8 cellular contexts compared by ENCODE assay signal in genomic region chr1:45490623-45491463, GRCh38. TPM values are rescaled to one million over a fixed set of nuclear protein-coding genes. Genes with fewer than 3 reads are reported as not detected.
DNase-seq lines count a peak whose midpoint lies in the region; ATAC-seq and TF ChIP-seq lines count a peak whose summit lies in the region.

Gene TESK2 (minus strand): TSS chr1:45491163. CDS start chr1:45457785, 33,378 bp downstream.

- TF ChIP-seq EP300 in upper lobe of left lung (IDR thresholded peaks at IDR 0.05) = peak in 1 of 4 donors; percentile 16

- in situ Hi-C loops in GM13976 (cut with MboI; ENCODE audit: low sequenced_read_pairs, unreplicated experiment) = loop anchor here (5.0 to 10.0 kb wide), 2 partner anchors 134 to 476 kb away; partner anchors contain the start of genes HECTD3 and UROD

- intact Hi-C loops in left cardiac atrium (cut with DNase I) (loop anchor here (2.0 to 10.0 kb wide), 4 partner anchors 129 to 479 kb away; partner anchors contain the start of genes HECTD3 (in 2 of the 2) and UROD (in 2 of the 2)), posterior cingulate gyrus (cut with DNase I) (loop anchor here (5.0 kb wide), 1 partner anchor 149 kb away; the partner anchor contains the start of genes MUTYH and TOE1)

- H4K20me1 ChIP-seq in SU-DHL-6 (ENCODE audit: low read depth, low read length) = no peaks in the 10 kb centered on the region; the same call in 1 of the 2 replicates

- peak within 1 kb of the TSS; percentile 65 for H3K9ac ChIP-seq in SU-DHL-6 (ENCODE audit: low read length)

- H3K27ac ChIP-seq in SU-DHL-6 (ENCODE audit: low read depth, low read length) (peak within 1 kb of the TSS; percentile 30; the same call in 1 of the 2 replicates), upper lobe of left lung (peak within 1 kb of the TSS; percentile 70 to 91 (median 84))

- H2AFZ ChIP-seq in SU-DHL-6 (ENCODE audit: low read depth, low read length, severe bottlenecking) = peak within 1 kb of the TSS; percentile 88

- no peaks in the 10 kb centered on the region for H3K36me3 ChIP-seq in SU-DHL-6 (ENCODE audit: low read length)
- H3K36me3 ChIP-seq in upper lobe of left lung = no peaks in the 10 kb centered on the region

- H3K27me3 ChIP-seq in SU-DHL-6 (ENCODE audit: low read length) (no peaks in the 10 kb centered on the region), upper lobe of left lung (no peaks in the 10 kb centered on the region)

- peak within 1 kb of the TSS; percentile 79 for H3K4me2 ChIP-seq in SU-DHL-6 (ENCODE audit: low read depth, low read length, poor library complexity, severe bottlenecking)

- H3K79me2 ChIP-seq in SU-DHL-6 (ENCODE audit: insufficient read depth, low read length) = no peaks in the 10 kb centered on the region

- peak in 3 of 4 donors; percentile 49 to 96 (median 94) for TF ChIP-seq POLR2A in upper lobe of left lung (IDR thresholded peaks at IDR 0.05)

- peak within 1 kb of the TSS; percentile 64 for H3K4me3 ChIP-seq in SU-DHL-6 (ENCODE audit: insufficient read depth, low read length, poor library complexity, severe bottlenecking)
- peak within 1 kb of the TSS; percentile 48 to 99 (median 82) for H3K4me3 ChIP-seq in upper lobe of left lung

- peaks cover 5 to 21% (median 9%) of the 10 kb centered on the region in 4 donors for H3K4me1 ChIP-seq in upper lobe of left lung

- TF ChIP-seq CTCF in GM13976 (IDR thresholded peaks at IDR 0.05; ENCODE audit: borderline replicate concordance, control extremely low read depth, extremely low read depth, insufficient read depth, missing control alignments) (no peak), SU-DHL-6 (IDR thresholded peaks at IDR 0.05; ENCODE audit: insufficient read depth, low read length, poor library complexity, severe bottlenecking) (no peak), upper lobe of left lung (IDR thresholded peaks at IDR 0.05) (peak in 5 of 6 experiments; percentile 12 to 74 (median 73))

- ATAC-seq in HG02840 (IDR thresholded peaks at IDR 0.05; ENCODE audit: low FRiP score, unreplicated experiment) (peak; percentile 90), left cardiac atrium (peak; percentile 98), upper lobe of left lung (ENCODE audit: low FRiP score in 2 of 2) (peak; percentile 98 to 99)

- no peaks in the 10 kb centered on the region for H3K9me3 ChIP-seq in SU-DHL-6 (ENCODE audit: insufficient read depth, low read length)
- no peaks in the 10 kb centered on the region for H3K9me3 ChIP-seq in upper lobe of left lung

- H3F3A ChIP-seq in SU-DHL-6 (ENCODE audit: insufficient read depth) = peaks cover 16% of the 10 kb centered on the region

- DNase-seq in GM13976 (ENCODE audit: low spot score) (peak; percentile 95), NCI-H1417 treated with DMSO at 0.1 percent for 48 hours (lab: John Stamatoyannopoulos, UW) (peak; percentile 99), amniotic epithelial cell (ENCODE audit: low read depth) (peak; percentile 100), left cardiac atrium (peak; percentile 95), posterior cingulate gyrus (peak; percentile 95 to 100 (median 98)), upper lobe of left lung (peak; percentile 99 to 100)

- 0 to 1% methylated on average over 38 to 53 of the region's 64 CpGs for WGBS in upper lobe of left lung, 2 donors

- H3K9me2 ChIP-seq in SU-DHL-6 (replicated peaks; ENCODE audit: insufficient read depth, low read length) = no peaks in the 10 kb centered on the region

RNA-seq across cellular contexts. Expression of gene TESK2, which starts in this region (rescaled TPM):
- total RNA-seq in left cardiac atrium = 1 to 10 TPM; 1.4 to 2.8 TPM
- total RNA-seq in upper lobe of left lung = 1 to 10 TPM; 2.3 to 7.4 (median 5.7) TPM

Comparison
In these comparisons a context has a peak if more than half of its experiments do, and no peak if none do; other contexts are left out.
1. Peak in every context shown above with its lines: DNase-seq, ATAC-seq, H3K4me3 ChIP-seq and H3K27ac ChIP-seq.
2. CTCF ChIP-seq: peak in upper lobe of left lung (5 of 6); none in GM13976 (single experiment) and SU-DHL-6 (single experiment).